In genomic region chr15:37616215-37616614, GRCh38 we compare ENCODE assay signal across 23 cellular contexts.
"Had no signal": no experiment of that assay in that cellular context is flagged by ENCODE, and none has a peak within 500 bp of the region (broad histone marks: within the 10 kb centered on the region; RNA-seq: fewer than 3 reads in every experiment).

No MANE protein-coding gene starts in this region.

- H3K36me3 ChIP-seq: colonic mucosa, WERI-Rb-1 had no signal

- ATAC-seq: activated CD4-positive, alpha-beta T cell treated with anti-CD3 and anti-CD28 coated beads for 36 hours; activated T-helper 17 cell treated with anti-CD3 and anti-CD28 coated beads, Interleukin-2, amount 50 U/mL, for 72 hours; Right ventricle myocardium inferior had no signal

- DNase-seq: activated CD4-positive, alpha-beta memory T cell treated with anti-CD3 and anti-CD28 coated beads, Interleukin-2, amount 10 ng/mL, durations not matched to agents 7 days and 5 days; activated CD4-positive, alpha-beta T cell treated with anti-CD3 and anti-CD28 coated beads for 36 hours; activated CD4-positive, alpha-beta T cell treated with anti-CD3 and anti-CD28 coated beads, Interleukin-2, amount 50 U/mL, for 1 hour; activated gamma-delta T cell; activated naive CD4-positive, alpha-beta T cell treated with anti-CD3 and anti-CD28 coated beads for 36 hours; activated T-cell treated with anti-CD3 and anti-CD28 coated beads for 4 hours; activated T-cell treated with anti-CD3 and anti-CD28 coated beads, Interleukin-2, amount 50 U/mL, for 48 hours; amygdala; cerebellar nuclear complex; colonic mucosa; NCI-H1048; NCI-H146; NCI-H1930; NCI-H2107; NCI-H2171 treated with DMSO at 0.1 percent for 48 hours; NCI-H226; NCI-H526; NCI-H774; T-helper 1 cell; WERI-Rb-1 had no signal

- H3K4me1 ChIP-seq: colonic mucosa had no signal

- H3K27ac ChIP-seq: colonic mucosa, SK-N-MC, WERI-Rb-1 had no signal

- H3K27me3 ChIP-seq: colonic mucosa had no signal

- H3K4me3 ChIP-seq: colonic mucosa, SK-N-MC had no signal

- H3K9me3 ChIP-seq: colonic mucosa had no signal
